In the genomic region with DNA sequence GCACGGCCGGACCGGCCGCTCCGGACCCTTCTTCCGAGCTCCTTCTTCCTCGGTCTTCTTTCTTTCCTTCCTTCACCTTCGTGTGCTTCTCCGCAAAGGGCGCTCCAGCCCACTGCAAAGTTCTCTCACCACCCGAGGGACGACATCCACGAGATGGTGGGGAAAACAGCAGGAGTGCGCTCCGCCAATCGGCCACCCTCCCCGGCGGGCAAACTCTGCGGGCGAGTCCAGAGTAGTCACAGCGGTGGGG, we compare ENCODE assay signal across 9 cellular contexts. TPM values are rescaled to one million over a fixed set of nuclear protein-coding genes. Genes with fewer than 3 reads are reported as not detected.
DNase-seq lines count a peak whose midpoint lies in the region; ATAC-seq and TF ChIP-seq lines count a peak whose summit lies in the region.
"Not testable (repeated sequence)": the region's sequence is repeated elsewhere in the genome, so short reads cannot be mapped to it uniquely, and the experiment has no call there.
"Had no signal": no experiment of that assay in that cellular context is flagged by ENCODE, and none has a peak within 500 bp of the region (broad histone marks: within the 10 kb centered on the region; RNA-seq: fewer than 3 reads in every experiment).

No MANE protein-coding gene starts in this region.

- peak overlapping the region; percentile 98 for H3K4me3 Mint-ChIP-seq in progenitor cell of endocrine pancreas (ENCODE audit: low read depth)

- H3K9me3 Mint-ChIP-seq in progenitor cell of endocrine pancreas (ENCODE audit: low read depth), result not testable (repeated sequence)

- H3K27me3 ChIP-seq in SJCRH30; adipocyte (replicated peaks; ENCODE audit: control insufficient read depth, insufficient read depth, low read length); esophagus (ENCODE audit: control insufficient read depth in 1 of 2, insufficient read depth in 2 of 2, low read length in 2 of 2); liver (ENCODE audit: control insufficient read depth in 4 of 4, insufficient read depth in 4 of 4, low read length in 3 of 4); uterus: not testable (repeated sequence)

- H3K27ac ChIP-seq in SJCRH30, result peak overlapping the region; percentile 87
- peak overlapping the region; percentile 93 for H3K27ac ChIP-seq in esophagus (ENCODE audit: low read depth in 2 of 2, low read length in 1 of 2)
- peak overlapping the region; percentile 87 to 89 for H3K27ac ChIP-seq in liver (ENCODE audit: low read depth in 1 of 2, low read length in 2 of 2)
- peak overlapping the region; percentile 89 to 93 for H3K27ac ChIP-seq in uterus

- TF ChIP-seq RAD21 in liver (IDR thresholded peaks at IDR 0.05), result not testable (repeated sequence)

- H3K36me3 ChIP-seq in SJCRH30 (peaks cover 18% of the 10 kb centered on the region), adipocyte (ENCODE audit: control insufficient read depth, insufficient read depth, low read length, severe bottlenecking) (peaks cover 15% of the 10 kb centered on the region)
- not testable (repeated sequence) for H3K36me3 ChIP-seq in esophagus (ENCODE audit: control insufficient read depth in 2 of 2, insufficient read depth in 2 of 2, low read length in 1 of 2); liver (ENCODE audit: control insufficient read depth in 4 of 4, insufficient read depth in 3 of 4, low read depth in 1 of 4, low read length in 3 of 4); uterus

- peaks cover 19% of the 10 kb centered on the region for H3K4me1 Mint-ChIP-seq in progenitor cell of endocrine pancreas (ENCODE audit: low read depth)

- not testable (repeated sequence) for DNase-seq in SJCRH30; adipocyte (ENCODE audit: low read depth); progenitor cell of endocrine pancreas (ENCODE audit: low spot score, unreplicated experiment); uterus

- 1% methylated on average over 21 of the region's 21 CpGs for WGBS in esophagus, 2 donors
- WGBS in liver, result under 1% methylated on average over 21 of the region's 21 CpGs

- ATAC-seq in GM18868 (IDR thresholded peaks at IDR 0.05; ENCODE audit: unreplicated experiment) (peak; percentile 1), HG03066 (IDR thresholded peaks at IDR 0.05; ENCODE audit: low read depth, unreplicated experiment) (peak; percentile 14)

- not testable (repeated sequence) for TF ChIP-seq CTCF in liver (IDR thresholded peaks at IDR 0.05; ENCODE audit: low read depth, low read length, missing input control); progenitor cell of endocrine pancreas (IDR thresholded peaks at IDR 0.05; ENCODE audit: unreplicated experiment); uterus (IDR thresholded peaks at IDR 0.05)

- not testable (repeated sequence) for H3K36me3 Mint-ChIP-seq in progenitor cell of endocrine pancreas (ENCODE audit: insufficient read depth)

- peak overlapping the region; percentile 99 for H3K27ac Mint-ChIP-seq in progenitor cell of endocrine pancreas

- H3K4me3 ChIP-seq in SJCRH30 (peak overlapping the region; percentile 89), adipocyte (ENCODE audit: low read length) (peak overlapping the region; percentile 87), esophagus (ENCODE audit: low read depth in 1 of 2, low read length in 2 of 2) (peak overlapping the region; percentile 83 to 94), liver (ENCODE audit: low read depth in 1 of 3, low read length in 3 of 3) (peak overlapping the region; percentile 72 to 92 (median 86)), uterus (peak overlapping the region; percentile 81 to 94)

- H3K9ac ChIP-seq in adipocyte (ENCODE audit: low read length), result peak overlapping the region; percentile 94
- peak overlapping the region; percentile 20 to 67 for H3K9ac ChIP-seq in liver (ENCODE audit: low read depth in 1 of 2, low read length in 2 of 2)

- not testable (repeated sequence) for H3K27me3 Mint-ChIP-seq in progenitor cell of endocrine pancreas

- H3K9me3 ChIP-seq in SJCRH30 (replicated peaks); adipocyte (ENCODE audit: control insufficient read depth, low read length); esophagus (ENCODE audit: control insufficient read depth in 2 of 2, insufficient read depth in 1 of 2, low read depth in 1 of 2, low read length in 1 of 2); liver (ENCODE audit: control insufficient read depth in 4 of 4, low read length in 3 of 4); uterus: not testable (repeated sequence)

- not testable (repeated sequence) for TF ChIP-seq POLR2A in uterus (IDR thresholded peaks at IDR 0.05)

- H3K4me1 ChIP-seq in SJCRH30, result peaks cover 14% of the 10 kb centered on the region
- H3K4me1 ChIP-seq in adipocyte (ENCODE audit: control insufficient read depth, insufficient read depth, low read length), result peaks cover 36% of the 10 kb centered on the region
- not testable (repeated sequence) for H3K4me1 ChIP-seq in esophagus (ENCODE audit: control insufficient read depth in 2 of 2, insufficient read depth in 2 of 2, low read length in 1 of 2); uterus
- peaks cover 0 to 36% (median 28%) of the 10 kb centered on the region in 4 donors for H3K4me1 ChIP-seq in liver (ENCODE audit: control insufficient read depth in 4 of 4, insufficient read depth in 4 of 4, low read length in 3 of 4)

- intact Hi-C loops in uterus (cut with DNase I; ENCODE audit: low total_unique reads), result not testable (repeated sequence)

RNA-seq across cellular contexts. Expression of a gene that starts 0.3 kb away (rescaled TPM):
- total RNA-seq in SJCRH30 (2014; rRNA removed; shearing (Covaris generic)), result 101 and 102 TPM in 2 replicates
- polyA plus RNA-seq in esophagus, result 10 to 100 TPM; 11.1 to 14.7 TPM
- 10 to 100 TPM; 25.9 to 45.4 TPM for total RNA-seq in liver
- polyA plus RNA-seq in liver, result 10 to 100 TPM; 25.2 to 25.5 TPM
- total RNA-seq in progenitor cell of endocrine pancreas, result 68.7 and 69.4 TPM in 2 replicates
- 100 to 1,000 TPM in 1 of 4 donors, 10 to 100 TPM in 3; 31.0 to 124 (median 62.6) TPM for total RNA-seq in uterus
- total RNA-seq: activated CD8-positive, alpha-beta memory T cell treated with anti-CD3 and anti-CD28 coated beads for 36 hours had no signal
